8 cellular contexts compared by ENCODE assay signal in the genomic region with DNA sequence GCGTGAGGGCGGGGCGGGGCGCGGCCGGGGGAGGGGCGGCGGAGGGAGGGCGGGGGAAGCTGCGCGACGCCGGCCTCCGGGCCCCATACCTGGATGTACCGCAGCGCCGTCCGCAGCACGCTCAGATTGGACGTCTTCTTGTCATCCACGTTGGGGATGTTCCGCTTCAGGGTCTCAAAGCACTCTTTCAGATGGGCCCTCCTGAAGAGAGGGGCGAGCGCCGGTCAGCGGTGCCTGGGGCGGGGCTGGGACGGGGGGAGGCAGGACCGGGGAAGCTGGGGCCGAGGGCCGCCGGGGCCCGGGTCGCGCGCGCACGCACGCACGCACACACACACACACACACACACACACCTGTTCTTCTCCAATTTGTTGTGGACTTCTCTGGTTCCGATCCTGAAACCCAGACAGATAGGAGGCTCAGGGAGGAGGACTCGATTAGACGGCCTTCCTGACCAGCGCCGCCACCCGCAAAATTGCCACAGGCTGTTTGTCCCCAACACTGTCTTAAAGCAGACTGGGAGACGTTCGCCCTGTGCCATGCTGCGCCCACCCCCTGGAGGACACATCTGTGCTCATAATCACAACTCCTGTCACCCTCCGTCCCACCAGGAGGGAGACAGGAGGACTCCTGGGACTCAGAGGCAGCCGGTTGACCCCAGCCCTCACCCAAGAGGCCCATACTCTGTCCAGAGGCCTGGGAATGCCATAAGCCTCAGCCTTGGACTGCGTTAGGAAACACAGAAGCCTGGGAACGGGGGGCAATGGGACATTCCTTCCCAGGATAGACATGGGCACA. TPM values are rescaled to one million over a fixed set of nuclear protein-coding genes. Genes with fewer than 3 reads are reported as not detected.
A peak's percentile ranks its signal among the peaks of the same experiment; 100 is the strongest.
DNase-seq lines count a peak whose midpoint lies in the region; ATAC-seq, FAIRE-seq and TF ChIP-seq lines count a peak whose summit lies in the region.

No MANE protein-coding gene starts in this region.

- H3K27me3 ChIP-seq in DOHH2 (ENCODE audit: control insufficient read depth, low read length) (no peaks in the 10 kb centered on the region), Panc1 (ENCODE audit: control insufficient read depth, insufficient read depth, low read length) (no peaks in the 10 kb centered on the region), pancreas (no peaks in the 10 kb centered on the region)

- POLR2A ChIA-PET in Panc1 (lab: Charles Lee) = interaction anchor here (0.6 to 1.2 kb wide), 3 partner anchors 40 to 201 kb away, joined by 3 to 4 read pairs (median 3); no protein-coding TSS in a partner anchor

- H3F3A ChIP-seq in DOHH2 (ENCODE audit: control insufficient read depth, insufficient read depth) = peaks cover 6% of the 10 kb centered on the region

- ATAC-seq in Panc1 (peak; percentile 1), pancreas (no peak), HG02885 (IDR thresholded peaks at IDR 0.05; ENCODE audit: poor library complexity, unreplicated experiment) (no peak)

- BruUV-seq in Panc1 (replicated peaks; lab: Mats Ljungman, UMichigan) = no TSS peak

- no peak for FAIRE-seq in pancreas (lab: Jason Lieb, UNC)

- no peaks in the 10 kb centered on the region for H3K9me3 ChIP-seq in DOHH2 (ENCODE audit: control insufficient read depth, insufficient read depth, low read length)
- H3K9me3 ChIP-seq in Panc1 (ENCODE audit: control insufficient read depth, insufficient read depth, low read depth, low read length) = no peaks in the 10 kb centered on the region
- H3K9me3 ChIP-seq in pancreas = no peaks in the 10 kb centered on the region

- TF ChIP-seq CTCF in DOHH2 (IDR thresholded peaks at IDR 0.05; ENCODE audit: low read depth, low read length, poor library complexity, severe bottlenecking) (no peak), Panc1 (IDR thresholded peaks at IDR 0.05) (no peak), epithelial cell of proximal tubule (conservative IDR thresholded peaks at IDR 0.05; ENCODE audit: low read depth, low read length) (no peak), pancreas (IDR thresholded peaks at IDR 0.05) (no peak)

- H4K20me1 ChIP-seq in DOHH2 (ENCODE audit: control insufficient read depth, insufficient read depth, low read depth, low read length) = no peaks in the 10 kb centered on the region; the same call in 1 of the 2 replicates

- CTCF ChIA-PET in Panc1 (lab: Charles Lee) = no interaction called here

- H3K36me3 ChIP-seq in DOHH2 (ENCODE audit: control insufficient read depth, low read length) (peaks cover 16% of the 10 kb centered on the region), Panc1 (ENCODE audit: control insufficient read depth, insufficient read depth, low read length) (no peaks in the 10 kb centered on the region), pancreas (no peaks in the 10 kb centered on the region)

- in situ Hi-C loops in Panc1 (cut with HindIII; ENCODE audit: low pct_unique_long_range_greater_than_20kb, low sequenced_read_pairs) = no loop called here

- H3K4me3 ChIP-seq in DOHH2 (ENCODE audit: low read length) (peak overlapping the region; percentile 74), Panc1 (ENCODE audit: low read depth in 2 of 2, low read length in 2 of 2) (peak overlapping the region; percentile 11 to 34), epithelial cell of proximal tubule (ENCODE audit: low read depth, low read length) (peak overlapping the region; percentile 11), pancreas (peak overlapping the region in 3 of 4 donors; percentile 53 to 87 (median 54))

- intact Hi-C loops in Panc1 (cut with micrococcal nuclease; ENCODE audit: unreplicated experiment) (no loop called here), pancreas (cut with DNase I) (no loop called here)

- peak overlapping the region; percentile 83 for H3K4me2 ChIP-seq in DOHH2 (ENCODE audit: low read length)

- 23 to 34% methylated on average over 40 to 48 of the region's 53 CpGs for WGBS in pancreas, 2 donors

- no peaks in the 10 kb centered on the region for H3K9me2 ChIP-seq in DOHH2 (replicated peaks; ENCODE audit: control insufficient read depth, low read length)

- peak overlapping the region; percentile 42 for H3K27ac ChIP-seq in DOHH2 (ENCODE audit: low read depth, low read length)
- H3K27ac ChIP-seq in Panc1 (ENCODE audit: low read length) = peak overlapping the region; percentile 81
- peak overlapping the region; percentile 17 to 99 (median 94) for H3K27ac ChIP-seq in pancreas

- no peak for DNase-seq in Panc1 (ENCODE audit: low read depth, low spot score)
- DNase-seq in epithelial cell of proximal tubule (ENCODE audit: low read depth) = no peak
- peak in 4 of 6 donors; percentile 49 to 82 (median 62) for DNase-seq in pancreas
- DNase-seq in NCI-H1092 (lab: John Stamatoyannopoulos, UW) = no peak
- DNase-seq in middle frontal gyrus (ENCODE audit: extremely low spot score, low spot score) = no peak
- no peak for DNase-seq in HUDEP-2 (lab: John Stamatoyannopoulos, UW; ENCODE audit: unreplicated experiment in 76 of 76)

- H3K79me2 ChIP-seq in DOHH2 (ENCODE audit: control insufficient read depth, low read length) = peaks cover 73% of the 10 kb centered on the region

- peaks cover 62% of the 10 kb centered on the region for H3K4me1 ChIP-seq in DOHH2 (ENCODE audit: control insufficient read depth, low read length)
- peaks cover 43% of the 10 kb centered on the region for H3K4me1 ChIP-seq in Panc1 (ENCODE audit: control insufficient read depth, insufficient read depth, low read length)
- H3K4me1 ChIP-seq in pancreas = peaks cover 39 to 59% (median 52%) of the 10 kb centered on the region in 3 donors

RNA-seq across cellular contexts. Expression of gene MNT, which starts 6.7 kb away (rescaled TPM):
- total RNA-seq in Panc1 (2021; ENCODE audit: unreplicated experiment) (31.8 TPM), epithelial cell of proximal tubule (3.5 and 9.0 TPM in 2 replicates), pancreas (10 to 100 TPM in 4 of 6 donors, 1 to 10 TPM in 2; 8.7 to 15.8 (median 10.3) TPM)
- polyA plus RNA-seq in Panc1 (2012; ENCODE audit: insufficient read length) = 38.4 TPM
- 10 to 100 TPM in 1 of 2 donors, 1 to 10 TPM in 1; 9.6 to 15.3 TPM for polyA plus RNA-seq in pancreas

RNA-seq across cellular contexts. Expression of gene SGSM2, which starts 56.9 kb away (rescaled TPM):
- total RNA-seq in Panc1 (2021; ENCODE audit: unreplicated experiment) = 49.0 TPM
- polyA plus RNA-seq in Panc1 (2012; ENCODE audit: insufficient read length) = 52.3 TPM
- 27.6 and 28.2 TPM in 2 replicates for total RNA-seq in epithelial cell of proximal tubule
- 10 to 100 TPM; 17.6 to 34.6 (median 24.5) TPM for total RNA-seq in pancreas
- polyA plus RNA-seq in pancreas = 100 to 1,000 TPM; 152 to 153 TPM

RNA-seq across cellular contexts. Expression of gene TSR1, which starts 57.9 kb away (rescaled TPM):
- total RNA-seq in Panc1 (2021; ENCODE audit: unreplicated experiment) (44.7 TPM), epithelial cell of proximal tubule (54.8 and 85.1 TPM in 2 replicates), pancreas (10 to 100 TPM in 4 of 6 donors, 1 to 10 TPM in 2; 8.3 to 17.3 (median 13.6) TPM)
- 69.7 TPM for polyA plus RNA-seq in Panc1 (2012; ENCODE audit: insufficient read length)
- 10 to 100 TPM; 10.7 to 10.8 TPM for polyA plus RNA-seq in pancreas

Comparison
In these comparisons a context has a peak if more than half of its experiments do, and no peak if none do; other contexts are left out.
1. H3K27ac ChIP-seq: peak in every context shown above with its lines; median percentile 94 in pancreas; 81 in Panc1; 42 in DOHH2.
2. H3K4me3 ChIP-seq: peak in every context shown above with its lines; median percentile 74 in DOHH2; 54 in pancreas; 22 in Panc1; 11 in epithelial cell of proximal tubule.
3. DNase-seq: peak in pancreas (4 of 6); none in Panc1 (single experiment), epithelial cell of proximal tubule (single experiment), NCI-H1092 (single experiment), middle frontal gyrus (single experiment) and HUDEP-2 (0 of 76).